In the genomic region with DNA sequence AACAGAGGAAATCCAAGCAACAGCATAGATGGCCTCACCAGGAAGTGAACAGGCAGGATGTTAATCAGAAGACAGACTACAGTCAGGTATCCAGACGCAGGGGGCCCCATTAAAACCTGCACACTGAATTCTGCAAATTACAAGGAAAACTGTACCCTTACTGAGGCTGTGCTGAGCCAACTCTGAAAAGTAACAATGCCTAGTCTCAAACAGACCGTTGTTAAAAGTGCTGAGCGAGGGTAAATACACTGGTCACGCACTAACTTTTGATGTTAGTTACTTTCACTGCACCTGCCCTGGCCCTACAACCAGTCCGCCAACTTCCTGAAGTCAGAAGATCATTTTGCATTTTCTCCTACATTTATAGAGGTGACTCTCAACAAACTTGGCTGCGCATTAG, we compare ENCODE assay signal across 8 cellular contexts.
DNase-seq lines count a peak whose midpoint lies in the region; ATAC-seq lines count a peak whose summit lies in the region.

No MANE protein-coding gene starts in this region.

- H3K27me3 ChIP-seq in iPS-15b (ENCODE audit: control insufficient read depth, insufficient read depth, low read length), result peaks cover 11% of the 10 kb centered on the region

- peaks cover 0 to 4% of the 10 kb centered on the region in 2 donors for H3K9me3 Mint-ChIP-seq in stimulated activated naive CD8-positive, alpha-beta T cell treated with anti-CD3 and anti-CD28 coated beads, Interleukin-15, amount 100 ng/mL, for 72 hours

- H3K9ac ChIP-seq in iPS-15b (ENCODE audit: low read depth, low read length), result peak overlapping the region; percentile 91

- peaks cover 13% of the 10 kb centered on the region for H3K36me3 ChIP-seq in iPS-15b (ENCODE audit: control insufficient read depth, insufficient read depth, low read length)

- no peaks in the 10 kb centered on the region for H3K27me3 Mint-ChIP-seq in stimulated activated naive CD8-positive, alpha-beta T cell treated with anti-CD3 and anti-CD28 coated beads, Interleukin-15, amount 100 ng/mL, for 72 hours

- ATAC-seq in stimulated activated naive CD8-positive, alpha-beta T cell treated with anti-CD3 and anti-CD28 coated beads, Interleukin-15, amount 100 ng/mL, for 72 hours, result no peak
- no peak for ATAC-seq in HG02798 (IDR thresholded peaks at IDR 0.05; ENCODE audit: poor library complexity, unreplicated experiment)

- H3K4me1 Mint-ChIP-seq in stimulated activated naive CD8-positive, alpha-beta T cell treated with anti-CD3 and anti-CD28 coated beads, Interleukin-15, amount 100 ng/mL, for 72 hours, result peaks cover 32% of the 10 kb centered on the region

- DNase-seq in activated CD4-positive, alpha-beta T cell treated with anti-CD3 and anti-CD28 coated beads for 48 hours, result peak; percentile 17
- DNase-seq in activated CD4-positive, alpha-beta T cell treated with anti-CD3 and anti-CD28 coated beads for 4 hours, result no peak
- DNase-seq in activated CD4-positive, alpha-beta T cell treated with anti-CD3 and anti-CD28 coated beads, Interleukin-2, amount 50 U/mL, for 48 hours, result peak; percentile 5 to 14
- no peak for DNase-seq in stimulated activated naive CD8-positive, alpha-beta T cell treated with anti-CD3 and anti-CD28 coated beads, Interleukin-15, amount 100 ng/mL, for 72 hours
- DNase-seq in activated CD4-positive, CD25-positive, alpha-beta regulatory T cell (lab: John Stamatoyannopoulos, UW), result no peak
- no peak for DNase-seq in NCI-H1436 (lab: John Stamatoyannopoulos, UW)

- peak overlapping the region; percentile 95 to 97 for H3K27ac Mint-ChIP-seq in stimulated activated naive CD8-positive, alpha-beta T cell treated with anti-CD3 and anti-CD28 coated beads, Interleukin-15, amount 100 ng/mL, for 72 hours

- no peaks in the 10 kb centered on the region for H3K9me3 ChIP-seq in iPS-15b (ENCODE audit: control insufficient read depth, insufficient read depth, low read length)

- H3K4me1 ChIP-seq in iPS-15b (ENCODE audit: control insufficient read depth, insufficient read depth, low read length), result peaks cover 4% of the 10 kb centered on the region

- H3K4me3 Mint-ChIP-seq in stimulated activated naive CD8-positive, alpha-beta T cell treated with anti-CD3 and anti-CD28 coated beads, Interleukin-15, amount 100 ng/mL, for 72 hours, result peak overlapping the region; percentile 96 to 98

- H3K4me3 ChIP-seq in iPS-15b (ENCODE audit: low read depth, low read length), result peak overlapping the region; percentile 99

Comparison
In these comparisons a context has a peak if more than half of its experiments do, and no peak if none do; other contexts are left out.
1. DNase-seq: peak in activated CD4-positive, alpha-beta T cell treated with anti-CD3 and anti-CD28 coated beads for 48 hours (single experiment) and activated CD4-positive, alpha-beta T cell treated with anti-CD3 and anti-CD28 coated beads, Interleukin-2, amount 50 U/mL, for 48 hours (2 of 2); none in activated CD4-positive, alpha-beta T cell treated with anti-CD3 and anti-CD28 coated beads for 4 hours (0 of 2), stimulated activated naive CD8-positive, alpha-beta T cell treated with anti-CD3 and anti-CD28 coated beads, Interleukin-15, amount 100 ng/mL, for 72 hours (0 of 2), activated CD4-positive, CD25-positive, alpha-beta regulatory T cell (0 of 4) and NCI-H1436 (single experiment).